Comparison of ENCODE assay signal across 8 cellular contexts in genomic region chr4:2041234-2042130, GRCh38. TPM values are rescaled to one million over a fixed set of nuclear protein-coding genes. Genes with fewer than 3 reads are reported as not detected.
DNase-seq lines count a peak whose midpoint lies in the region; ATAC-seq and TF ChIP-seq lines count a peak whose summit lies in the region.

No MANE protein-coding gene starts in this region.

- H3K4me1 Mint-ChIP-seq in activated B cell treated with CpG ODN at 0.5 μM for 24 hours = peaks cover 9% of the 10 kb centered on the region

- no peak overlapping the region for H3K27ac ChIP-seq in caudate nucleus (ENCODE audit: low read depth, low read length)
- H3K27ac ChIP-seq in spleen = peak overlapping the region in 4 of 8 donors; percentile 25 to 78 (median 64)

- H3K27me3 Mint-ChIP-seq in activated B cell treated with CpG ODN at 0.5 μM for 24 hours = peaks cover 20% of the 10 kb centered on the region

- CTCF ChIA-PET in activated B cell treated with CpG ODN at 0.5 μM for 24 hours (lab: Charles Lee) = no interaction called here

- POLR2A ChIA-PET in activated B cell treated with CpG ODN at 0.5 μM for 24 hours (lab: Charles Lee) = interaction anchor here (0.6 to 0.8 kb wide), 2 partner anchors 32 to 883 kb away, joined by 3 read pairs; no protein-coding TSS in a partner anchor

- peaks cover 0 to 5% (median 0%) of the 10 kb centered on the region in 8 donors for H3K9me3 ChIP-seq in spleen

- H3K4me3 Mint-ChIP-seq in activated B cell treated with CpG ODN at 0.5 μM for 24 hours = peak overlapping the region; percentile 84

- H3K27ac Mint-ChIP-seq in activated B cell treated with CpG ODN at 0.5 μM for 24 hours = peak overlapping the region; percentile 12

- H3K9me3 Mint-ChIP-seq in activated B cell treated with CpG ODN at 0.5 μM for 24 hours = no peaks in the 10 kb centered on the region

- DNase-seq in GM03348 (ENCODE audit: low spot score) = peak; percentile 97
- DNase-seq in NCI-H1930 (lab: John Stamatoyannopoulos, UW) = peak; percentile 68 to 80
- DNase-seq in activated B cell treated with CpG ODN at 0.5 μM for 24 hours = peak; percentile 80
- DNase-seq in caudate nucleus (lab: John Stamatoyannopoulos, UW) = peak in 59 of 61 donors; percentile 33 to 87 (median 71)
- DNase-seq in islet precursor cell = peak; percentile 91
- DNase-seq in spleen = peak; percentile 96

- ATAC-seq in HG02571 (IDR thresholded peaks at IDR 0.05; ENCODE audit: unreplicated experiment) (peak; percentile 54), activated B cell treated with CpG ODN at 0.5 μM for 24 hours (ENCODE audit: low read depth) (peak; percentile 76), GM18517 (IDR thresholded peaks at IDR 0.05; ENCODE audit: unreplicated experiment) (no peak)

- intact Hi-C loops in activated B cell treated with CpG ODN at 0.5 μM for 24 hours (cut with micrococcal nuclease) = loop anchor here (1.0 to 5.0 kb wide), 4 partner anchors 17 to 376 kb away; partner anchors contain the start of genes CFAP99, LETM1, NAT8L and ZFYVE28
- intact Hi-C loops in spleen (cut with DNase I; ENCODE audit: low total_unique reads) = no loop called here

- TF ChIP-seq CTCF in activated B cell treated with CpG ODN at 0.5 μM for 24 hours (IDR thresholded peaks at IDR 0.05) (no peak), spleen (IDR thresholded peaks at IDR 0.05 in 8 of 11, conservative IDR thresholded peaks at IDR 0.05 in 3 of 11) (peak in 1 of 11 experiments; percentile 8)

- peak overlapping the region; percentile 39 to 94 (median 86) for H3K4me3 ChIP-seq in spleen

- no peak for TF ChIP-seq POLR2A in spleen (IDR thresholded peaks at IDR 0.05)

- WGBS in spleen, 5 donors = 0 to 1% (median 1%) methylated on average over 62 to 94 of the region's 94 CpGs

- H3K4me1 ChIP-seq in spleen = peaks cover 9 to 34% (median 25%) of the 10 kb centered on the region in 6 donors

- peaks cover 0 to 72% (median 26%) of the 10 kb centered on the region in 7 donors for H3K27me3 ChIP-seq in spleen (replicated peaks in 1 of 7)

- H3K36me3 Mint-ChIP-seq in activated B cell treated with CpG ODN at 0.5 μM for 24 hours (ENCODE audit: low read depth) = no peaks in the 10 kb centered on the region

- peaks cover 0 to 4% (median 0%) of the 10 kb centered on the region in 6 donors for H3K36me3 ChIP-seq in spleen

RNA-seq across cellular contexts. Expression of gene NAT8L, which starts 17.6 kb away (rescaled TPM):
- total RNA-seq in activated B cell treated with CpG ODN at 0.5 μM for 24 hours (0.15 and 0.24 TPM in 2 replicates), spleen (1 to 10 TPM in 4 of 7 donors, under 1 TPM in 3; 0.50 to 3.1 (median 1.3) TPM)
- under 1 TPM; 0.13 to 0.80 (median 0.29) TPM for polyA plus RNA-seq in spleen

RNA-seq across cellular contexts. Expression of gene NELFA, which starts 32.7 kb away (rescaled TPM):
- total RNA-seq in activated B cell treated with CpG ODN at 0.5 μM for 24 hours = 44.7 and 49.9 TPM in 2 replicates
- total RNA-seq in spleen = 10 to 100 TPM; 20.2 to 36.6 (median 31.5) TPM
- polyA plus RNA-seq in spleen = 10 to 100 TPM; 19.9 to 29.6 (median 20.1) TPM
